ENCODE assay signal across 16 cellular contexts in the genomic region with DNA sequence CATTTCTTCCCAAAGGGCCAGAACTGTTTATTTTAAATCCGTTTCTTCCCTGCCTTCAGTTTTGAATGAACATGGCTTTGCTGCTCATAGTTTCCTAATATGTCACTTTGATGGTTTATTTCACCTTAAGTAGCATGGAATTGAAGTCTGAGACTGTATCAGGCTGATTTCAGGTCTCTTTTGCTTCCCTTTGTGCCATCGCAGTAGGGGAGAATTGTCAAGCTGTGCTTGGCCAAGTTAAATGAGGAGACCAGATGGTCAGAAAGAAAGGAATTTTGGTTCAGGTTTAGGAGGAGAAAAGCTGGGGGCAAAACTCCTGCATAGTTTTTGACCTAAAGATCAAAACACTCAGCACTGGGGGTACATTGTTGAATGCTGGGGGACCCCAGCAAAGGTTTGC.
DNase-seq lines count a peak whose midpoint lies in the region; ATAC-seq lines count a peak whose summit lies in the region.
"Had no signal": no experiment of that assay in that cellular context is flagged by ENCODE, and none has a peak within 500 bp of the region (broad histone marks: within the 10 kb centered on the region; RNA-seq: fewer than 3 reads in every experiment).

No MANE protein-coding gene starts in this region.

- H3K27ac ChIP-seq in right cardiac atrium (ENCODE audit: low read length): peak overlapping the region; percentile 24

- no peak overlapping the region for H3K4me3 ChIP-seq in right cardiac atrium (ENCODE audit: low read length)
- H3K4me3 ChIP-seq: GM12878, HAP-1 had no signal

- intact Hi-C loops in right cardiac atrium (cut with DNase I) (loop anchor here in 1 of 4 donors (10.0 kb wide), 1 partner anchor 394 kb away; a partner anchor contains a TSS), Right ventricle myocardium superior (cut with DNase I) (no loop called here)

- ATAC-seq in right cardiac atrium: no peak
- no peak for ATAC-seq in Right ventricle myocardium superior (ENCODE audit: poor library complexity)
- no peak for ATAC-seq in GM21367 (IDR thresholded peaks at IDR 0.05; ENCODE audit: unreplicated experiment)
- ATAC-seq in GM19035 (IDR thresholded peaks at IDR 0.05; ENCODE audit: unreplicated experiment): no peak
- ATAC-seq in GM21390 (IDR thresholded peaks at IDR 0.05; ENCODE audit: unreplicated experiment): no peak
- ATAC-seq: GM12878 had no signal

- no peaks in the 10 kb centered on the region for H3K27me3 ChIP-seq in right cardiac atrium (ENCODE audit: control insufficient read depth, insufficient read depth)

- DNase-seq in right cardiac atrium (no peak), Right ventricle myocardium superior (no peak), astrocyte of the hippocampus (ENCODE audit: low read depth, low spot score) (peak; percentile 46), iPS-NIHi11 (ENCODE audit: low spot score) (peak; percentile 46), NCI-H1105 (lab: John Stamatoyannopoulos, UW) (no peak)
- DNase-seq: activated naive CD4-positive, alpha-beta T cell; amniotic stem cell; NCI-H1417; SHP77; stimulated activated CD8-positive, alpha-beta memory T cell treated with anti-CD3 and anti-CD28 coated beads, Interleukin-4, amount 100 ng/mL, for 48 hours; T-helper 1 cell had no signal

- WGBS in right cardiac atrium: 62% methylated on average over 2 of the region's 2 CpGs

- no peaks in the 10 kb centered on the region for H3K9me3 ChIP-seq in right cardiac atrium (ENCODE audit: control insufficient read depth, low read length)
- H3K9me3 ChIP-seq: HAP-1 had no signal

- peaks cover 12% of the 10 kb centered on the region for H3K4me1 ChIP-seq in right cardiac atrium (ENCODE audit: control insufficient read depth, insufficient read depth, low read length)

Comparison
In these comparisons a context has a peak if more than half of its experiments do, and no peak if none do; other contexts are left out.
1. DNase-seq: peak in astrocyte of the hippocampus (single experiment) and iPS-NIHi11 (single experiment); none in right cardiac atrium (0 of 3), Right ventricle myocardium superior (single experiment) and NCI-H1105 (single experiment).